Comparison of ENCODE assay signal across 9 cellular contexts in genomic region chr7:79317728-79318127, GRCh38.
A peak's percentile ranks its signal among the peaks of the same experiment; 100 is the strongest.
DNase-seq lines count a peak whose midpoint lies in the region; ATAC-seq and TF ChIP-seq lines count a peak whose summit lies in the region.
"Had no signal": no experiment of that assay in that cellular context is flagged by ENCODE, and none has a peak within 500 bp of the region (broad histone marks: within the 10 kb centered on the region; RNA-seq: fewer than 3 reads in every experiment).

No MANE protein-coding gene starts in this region.

- ATAC-seq in HG03045 (IDR thresholded peaks at IDR 0.05; ENCODE audit: unreplicated experiment), result no peak

- no peaks in the 10 kb centered on the region for H3K27me3 Mint-ChIP-seq in HFFc6 (ENCODE audit: insufficient read depth)
- H3K27me3 Mint-ChIP-seq: naive B cell had no signal

- peak; percentile 62 for DNase-seq in AG08396 (ENCODE audit: low spot score)
- peak; percentile 86 for DNase-seq in HFFc6
- peak; percentile 35 for DNase-seq in amniotic stem cell (lab: John Stamatoyannopoulos, UW)
- DNase-seq in islet precursor cell, result peak; percentile 83
- no peak for DNase-seq in SK-N-DZ (ENCODE audit: low spot score)
- DNase-seq in amygdala (lab: John Stamatoyannopoulos, UW), result no peak
- DNase-seq in COR-L47 (lab: John Stamatoyannopoulos, UW), result no peak
- DNase-seq: naive B cell had no signal

- H3K4me1 Mint-ChIP-seq in HFFc6 (ENCODE audit: low read depth), result peaks cover 35% of the 10 kb centered on the region
- H3K4me1 Mint-ChIP-seq: naive B cell had no signal

- H3K36me3 Mint-ChIP-seq in HFFc6 (ENCODE audit: low read depth), result no peaks in the 10 kb centered on the region
- H3K36me3 Mint-ChIP-seq: naive B cell had no signal

- H3K9me3 Mint-ChIP-seq in HFFc6, result no peaks in the 10 kb centered on the region

- H3K4me3 Mint-ChIP-seq in HFFc6, result peak overlapping the region; percentile 33
- H3K4me3 Mint-ChIP-seq: naive B cell had no signal

- no peak for TF ChIP-seq CTCF in HFFc6 (IDR thresholded peaks at IDR 0.05)

- peak overlapping the region; percentile 85 for H3K27ac Mint-ChIP-seq in HFFc6
- H3K27ac Mint-ChIP-seq: naive B cell had no signal

Comparison
In these comparisons a context has a peak if more than half of its experiments do, and no peak if none do; other contexts are left out.
1. DNase-seq: peak in AG08396 (single experiment), HFFc6 (single experiment), amniotic stem cell (single experiment) and islet precursor cell (single experiment); none in SK-N-DZ (single experiment), amygdala (0 of 56) and COR-L47 (single experiment).